ENCODE assay signal across 10 cellular contexts in genomic region chr3:43401171-43401570, GRCh38.
"Had no signal": no experiment of that assay in that cellular context is flagged by ENCODE, and none has a peak within 500 bp of the region (broad histone marks: within the 10 kb centered on the region; RNA-seq: fewer than 3 reads in every experiment).

No MANE protein-coding gene starts in this region.

- DNase-seq: GM23248, GOT3, H7, HFFc6, KBM-7 had no signal

- H3K4me3 Mint-ChIP-seq: HFFc6, IgD-negative memory B cell had no signal

- H3K36me3 Mint-ChIP-seq: IgD-negative memory B cell had no signal

- H3K27ac Mint-ChIP-seq: HFFc6, IgD-negative memory B cell had no signal

- H3K9me3 Mint-ChIP-seq: HFFc6, IgD-negative memory B cell had no signal

- H3K9me3 ChIP-seq: HAP-1 had no signal

- H3K4me3 ChIP-seq: GM23248, HAP-1 had no signal

- H3K9ac ChIP-seq: GM23248 had no signal

- ATAC-seq: HCT116, HepG2 had no signal

- H3K36me3 ChIP-seq: HAP-1 had no signal

- H3K27ac ChIP-seq: GM23248, HL-60 had no signal

- H2AFZ ChIP-seq: GM23248 had no signal

- FAIRE-seq: HepG2 had no signal
